Comparison of ENCODE assay signal across 1 cellular context in the genomic region with DNA sequence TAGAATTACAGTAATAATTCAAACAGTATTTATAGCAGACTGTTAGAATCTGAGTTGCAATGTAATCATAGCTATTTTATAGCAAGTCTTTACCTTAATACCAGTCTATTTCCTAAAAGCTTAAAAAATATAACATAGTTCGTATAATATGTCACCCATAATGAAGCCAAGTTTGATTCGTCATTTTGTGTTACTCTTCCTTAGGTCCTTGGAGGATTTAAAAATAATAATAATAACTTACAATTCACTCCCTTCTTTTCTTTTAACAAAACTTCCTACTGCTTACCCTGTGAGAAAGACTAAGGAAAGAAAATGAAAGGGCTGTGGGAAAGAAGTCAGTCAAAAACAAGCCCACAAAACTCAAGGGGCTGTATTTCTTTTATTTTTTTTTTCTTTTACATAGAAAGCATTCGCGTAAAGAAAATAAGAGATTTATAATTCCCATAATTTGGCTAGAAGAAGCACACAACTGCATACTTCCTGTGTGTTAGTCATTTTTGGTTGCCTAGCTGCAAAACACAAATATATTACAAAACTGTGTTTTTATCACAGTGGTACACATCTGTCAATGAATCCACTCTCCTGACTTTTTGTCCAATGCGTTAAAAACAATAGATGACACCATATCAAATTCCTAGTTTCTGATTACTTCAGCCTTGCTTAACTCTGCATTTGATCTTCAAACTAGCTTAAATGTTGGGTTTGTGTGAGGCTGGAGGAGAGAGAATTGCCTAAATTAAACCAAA.
TF ChIP-seq lines count a peak whose summit lies in the region.

No MANE protein-coding gene starts in this region.

TF ChIP-seq in GM23338, 12 proteins besides CTCF, POLR2A, EP300 and RAD21 (continued from another document):
- TF ChIP-seq, protein P1, sequence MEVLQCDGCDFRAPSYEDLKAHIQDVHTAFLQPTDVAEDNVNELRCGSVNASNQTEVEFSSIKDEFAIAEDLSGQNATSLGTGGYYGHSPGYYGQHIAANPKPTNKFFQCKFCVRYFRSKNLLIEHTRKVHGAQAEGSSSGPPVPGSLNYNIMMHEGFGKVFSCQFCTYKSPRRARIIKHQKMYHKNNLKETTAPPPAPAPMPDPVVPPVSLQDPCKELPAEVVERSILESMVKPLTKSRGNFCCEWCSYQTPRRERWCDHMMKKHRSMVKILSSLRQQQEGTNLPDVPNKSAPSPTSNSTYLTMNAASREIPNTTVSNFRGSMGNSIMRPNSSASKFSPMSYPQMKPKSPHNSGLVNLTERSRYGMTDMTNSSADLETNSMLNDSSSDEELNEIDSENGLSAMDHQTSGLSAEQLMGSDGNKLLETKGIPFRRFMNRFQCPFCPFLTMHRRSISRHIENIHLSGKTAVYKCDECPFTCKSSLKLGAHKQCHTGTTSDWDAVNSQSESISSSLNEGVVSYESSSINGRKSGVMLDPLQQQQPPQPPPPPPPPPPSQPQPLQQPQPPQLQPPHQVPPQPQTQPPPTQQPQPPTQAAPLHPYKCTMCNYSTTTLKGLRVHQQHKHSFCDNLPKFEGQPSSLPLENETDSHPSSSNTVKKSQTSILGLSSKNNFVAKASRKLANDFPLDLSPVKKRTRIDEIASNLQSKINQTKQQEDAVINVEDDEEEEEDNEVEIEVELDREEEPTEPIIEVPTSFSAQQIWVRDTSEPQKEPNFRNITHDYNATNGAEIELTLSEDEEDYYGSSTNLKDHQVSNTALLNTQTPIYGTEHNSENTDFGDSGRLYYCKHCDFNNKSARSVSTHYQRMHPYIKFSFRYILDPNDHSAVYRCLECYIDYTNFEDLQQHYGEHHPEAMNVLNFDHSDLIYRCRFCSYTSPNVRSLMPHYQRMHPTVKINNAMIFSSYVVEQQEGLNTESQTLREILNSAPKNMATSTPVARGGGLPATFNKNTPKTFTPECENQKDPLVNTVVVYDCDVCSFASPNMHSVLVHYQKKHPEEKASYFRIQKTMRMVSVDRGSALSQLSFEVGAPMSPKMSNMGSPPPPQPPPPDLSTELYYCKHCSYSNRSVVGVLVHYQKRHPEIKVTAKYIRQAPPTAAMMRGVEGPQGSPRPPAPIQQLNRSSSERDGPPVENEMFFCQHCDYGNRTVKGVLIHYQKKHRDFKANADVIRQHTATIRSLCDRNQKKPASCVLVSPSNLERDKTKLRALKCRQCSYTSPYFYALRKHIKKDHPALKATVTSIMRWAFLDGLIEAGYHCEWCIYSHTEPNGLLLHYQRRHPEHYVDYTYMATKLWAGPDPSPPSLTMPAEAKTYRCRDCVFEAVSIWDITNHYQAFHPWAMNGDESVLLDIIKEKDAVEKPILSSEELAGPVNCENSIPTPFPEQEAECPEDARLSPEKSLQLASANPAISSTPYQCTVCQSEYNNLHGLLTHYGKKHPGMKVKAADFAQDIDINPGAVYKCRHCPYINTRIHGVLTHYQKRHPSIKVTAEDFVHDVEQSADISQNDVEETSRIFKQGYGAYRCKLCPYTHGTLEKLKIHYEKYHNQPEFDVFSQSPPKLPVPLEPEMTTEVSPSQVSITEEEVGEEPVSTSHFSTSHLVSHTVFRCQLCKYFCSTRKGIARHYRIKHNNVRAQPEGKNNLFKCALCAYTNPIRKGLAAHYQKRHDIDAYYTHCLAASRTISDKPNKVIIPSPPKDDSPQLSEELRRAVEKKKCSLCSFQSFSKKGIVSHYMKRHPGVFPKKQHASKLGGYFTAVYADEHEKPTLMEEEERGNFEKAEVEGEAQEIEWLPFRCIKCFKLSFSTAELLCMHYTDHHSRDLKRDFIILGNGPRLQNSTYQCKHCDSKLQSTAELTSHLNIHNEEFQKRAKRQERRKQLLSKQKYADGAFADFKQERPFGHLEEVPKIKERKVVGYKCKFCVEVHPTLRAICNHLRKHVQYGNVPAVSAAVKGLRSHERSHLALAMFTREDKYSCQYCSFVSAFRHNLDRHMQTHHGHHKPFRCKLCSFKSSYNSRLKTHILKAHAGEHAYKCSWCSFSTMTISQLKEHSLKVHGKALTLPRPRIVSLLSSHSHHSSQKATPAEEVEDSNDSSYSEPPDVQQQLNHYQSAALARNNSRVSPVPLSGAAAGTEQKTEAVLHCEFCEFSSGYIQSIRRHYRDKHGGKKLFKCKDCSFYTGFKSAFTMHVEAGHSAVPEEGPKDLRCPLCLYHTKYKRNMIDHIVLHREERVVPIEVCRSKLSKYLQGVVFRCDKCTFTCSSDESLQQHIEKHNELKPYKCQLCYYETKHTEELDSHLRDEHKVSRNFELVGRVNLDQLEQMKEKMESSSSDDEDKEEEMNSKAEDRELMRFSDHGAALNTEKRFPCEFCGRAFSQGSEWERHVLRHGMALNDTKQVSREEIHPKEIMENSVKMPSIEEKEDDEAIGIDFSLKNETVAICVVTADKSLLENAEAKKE (CRISPR knock-in tag; IDR thresholded peaks at IDR 0.05) = no peak
- TF ChIP-seq CREB1 (CRISPR knock-in tag; IDR thresholded peaks at IDR 0.05; ENCODE audit: low read depth) = no peak
